Comparison of ENCODE assay signal across 24 cellular contexts in genomic region chr3:112366428-112366931, GRCh38. TPM values are rescaled to one million over a fixed set of nuclear protein-coding genes. Genes with fewer than 3 reads are reported as not detected.
DNase-seq lines count a peak whose midpoint lies in the region; ATAC-seq and TF ChIP-seq lines count a peak whose summit lies in the region.
"Had no signal": no experiment of that assay in that cellular context is flagged by ENCODE, and none has a peak within 500 bp of the region (broad histone marks: within the 10 kb centered on the region; RNA-seq: fewer than 3 reads in every experiment).

No MANE protein-coding gene starts in this region.

- TF ChIP-seq CTCF in H9 (conservative IDR thresholded peaks at IDR 0.05) = no peak
- TF ChIP-seq CTCF in ascending aorta (IDR thresholded peaks at IDR 0.05) = no peak
- TF ChIP-seq CTCF in thoracic aorta (IDR thresholded peaks at IDR 0.05) = no peak

- no peak overlapping the region for H3T11ph ChIP-seq in H9 (ENCODE audit: low read length)

- H3K79me2 ChIP-seq in H9 (ENCODE audit: insufficient read depth, low read length) = no peaks in the 10 kb centered on the region

- H3K36me3 ChIP-seq in ascending aorta = peaks cover 0 to 10% of the 10 kb centered on the region in 2 donors
- H3K36me3 ChIP-seq in thoracic aorta = peaks cover 5% of the 10 kb centered on the region

- H3K27ac Mint-ChIP-seq in activated naive CD8-positive, alpha-beta T cell = peak overlapping the region; percentile 77
- H3K27ac Mint-ChIP-seq in activated naive CD8-positive, alpha-beta T cell treated with anti-CD3 and anti-CD28 coated beads for 36 hours = no peak overlapping the region
- peak overlapping the region; percentile 14 to 37 (median 29); a peak in 5 of 7 replicates for H3K27ac Mint-ChIP-seq in H9
- H3K27ac Mint-ChIP-seq: stimulated activated effector memory CD8-positive, alpha-beta T cell treated with anti-CD3 and anti-CD28 coated beads, Interleukin-12 subunit alpha, Interleukin-12 subunit beta, amount 100 ng/mL, for 72 hours had no signal

- H3K27ac ChIP-seq in H9 (ENCODE audit: insufficient read length, low read depth, low read length) = peak overlapping the region; percentile 30
- peak overlapping the region; percentile 14 to 84 for H3K27ac ChIP-seq in ascending aorta
- H3K27ac ChIP-seq in thoracic aorta = peak overlapping the region; percentile 71 to 75

- H4K5ac ChIP-seq in H9 (ENCODE audit: insufficient read length, low read depth, low read length) = no peak overlapping the region

- H3K18ac ChIP-seq in H9 (ENCODE audit: insufficient read length, low read depth, low read length) = no peak overlapping the region

- H3K23ac ChIP-seq in H9 (ENCODE audit: insufficient read length, low read depth, low read length) = no peak overlapping the region

- H4K20me1 ChIP-seq in H9 (ENCODE audit: control insufficient read depth, insufficient read depth, insufficient read length) = no peaks in the 10 kb centered on the region

- no peak overlapping the region for H3K4me2 ChIP-seq in H9 (ENCODE audit: insufficient read depth, insufficient read length, low read length)

- H3K27me3 ChIP-seq in H9 (ENCODE audit: insufficient read depth, low read length) = no peaks in the 10 kb centered on the region
- no peaks in the 10 kb centered on the region for H3K27me3 ChIP-seq in ascending aorta
- H3K27me3 ChIP-seq in thoracic aorta (replicated peaks; ENCODE audit: insufficient read depth) = no peaks in the 10 kb centered on the region

- H2AFZ ChIP-seq in H9 (ENCODE audit: low read length) = no peak overlapping the region

- no peak overlapping the region for H2BK15ac ChIP-seq in H9 (ENCODE audit: low read depth, low read length)

- H3K79me1 ChIP-seq in H9 (ENCODE audit: insufficient read depth, low read depth, low read length, poor library complexity, severe bottlenecking) = no peaks in the 10 kb centered on the region

- no peak overlapping the region for H2BK120ac ChIP-seq in H9 (ENCODE audit: low read depth, low read length, poor library complexity, severe bottlenecking)

- H3K27me3 Mint-ChIP-seq in activated naive CD8-positive, alpha-beta T cell = no peaks in the 10 kb centered on the region
- no peaks in the 10 kb centered on the region for H3K27me3 Mint-ChIP-seq in activated naive CD8-positive, alpha-beta T cell treated with anti-CD3 and anti-CD28 coated beads for 36 hours
- H3K27me3 Mint-ChIP-seq in H9 (ENCODE audit: low read depth) = no peaks in the 10 kb centered on the region

- no peak overlapping the region for H3K14ac ChIP-seq in H9 (ENCODE audit: insufficient read depth, low read length)

- no peak overlapping the region for H4K91ac ChIP-seq in H9 (ENCODE audit: insufficient read length, low read depth, low read length)

- H3K4ac ChIP-seq in H9 (ENCODE audit: low read depth, low read length) = no peak overlapping the region

- WGBS in H9 (ENCODE audit: extremely low coverage, insufficient read length, low lambda C conversion rate) = no CpG with 5 or more reads among the region's 4 CpGs

- no peak overlapping the region for H2BK5ac ChIP-seq in H9 (ENCODE audit: insufficient read length, low read length)

- DNase-seq in activated naive CD8-positive, alpha-beta T cell treated with anti-CD3 and anti-CD28 coated beads for 36 hours = no peak
- DNase-seq in H9 (no peak), ascending aorta (ENCODE audit: low spot score in 2 of 2) (no peak), thoracic aorta (ENCODE audit: low spot score) (no peak), NCI-H345 treated with DMSO at 0.1 percent for 48 hours (lab: John Stamatoyannopoulos, UW; ENCODE audit: unreplicated experiment) (no peak)
- DNase-seq: ACHN; activated CD4-positive, alpha-beta T cell treated with anti-CD3 and anti-CD28 coated beads for 48 hours; amniotic stem cell; DMS153; effector CD4-positive, alpha-beta T cell; erythroblast; H7; mesendoderm; NCI-H1694 treated with DMSO at 0.1 percent for 48 hours; NCI-H2171; NCI-H524 treated with DMSO at 0.1 percent for 48 hours; posterior cingulate gyrus; stimulated activated CD4-positive, alpha-beta T cell treated with anti-CD3 and anti-CD28 coated beads, Interleukin-12 subunit alpha, Interleukin-12 subunit beta, amount 100 ng/mL, for 4 hours; stimulated activated CD4-positive, alpha-beta T cell treated with anti-CD3 and anti-CD28 coated beads, Interleukin-4, amount 100 ng/mL, for 24 hours; T-helper 2 cell had no signal

- no peak for ATAC-seq in thoracic aorta (ENCODE audit: insufficient number of reproducible peaks, low FRiP score, low read depth)
- ATAC-seq in esophagus mucosa = no peak
- ATAC-seq: sciatic nerve; stimulated activated effector memory CD8-positive, alpha-beta T cell treated with anti-CD3 and anti-CD28 coated beads, Interleukin-12 subunit alpha, Interleukin-12 subunit beta, amount 100 ng/mL, for 72 hours had no signal

- intact Hi-C loops in ascending aorta (cut with DNase I) = no loop called here

- no peak overlapping the region for H3K4me3 ChIP-seq in ascending aorta
- H3K4me3 ChIP-seq in thoracic aorta = no peak overlapping the region

- peaks cover 30% of the 10 kb centered on the region for H3K4me1 Mint-ChIP-seq in activated naive CD8-positive, alpha-beta T cell (ENCODE audit: low read depth)
- H3K4me1 Mint-ChIP-seq in activated naive CD8-positive, alpha-beta T cell treated with anti-CD3 and anti-CD28 coated beads for 36 hours = peaks cover 32% of the 10 kb centered on the region
- peaks cover 10 to 14% of the 10 kb centered on the region in 2 experiments; a peak in 3 of 4 replicates for H3K4me1 Mint-ChIP-seq in H9

- no peak overlapping the region for H3K9ac ChIP-seq in H9 (ENCODE audit: extremely low read depth, insufficient read length, low read length)

- no peak overlapping the region for H4K8ac ChIP-seq in H9 (replicated peaks; ENCODE audit: insufficient read length, low read depth, low read length)

- H3K56ac ChIP-seq in H9 (ENCODE audit: insufficient read length, low read depth, low read length) = no peak overlapping the region

- no peaks in the 10 kb centered on the region for H3K23me2 ChIP-seq in H9 (ENCODE audit: insufficient read length, low read depth, low read length, poor library complexity, severe bottlenecking)

- H3K36me3 Mint-ChIP-seq in activated naive CD8-positive, alpha-beta T cell = peaks cover 28% of the 10 kb centered on the region
- H3K36me3 Mint-ChIP-seq in activated naive CD8-positive, alpha-beta T cell treated with anti-CD3 and anti-CD28 coated beads for 36 hours = peaks cover 44% of the 10 kb centered on the region
- H3K36me3 Mint-ChIP-seq in H9 (ENCODE audit: insufficient read depth in 1 of 3, low read depth in 3 of 3) = peaks cover 24 to 39% (median 31%) of the 10 kb centered on the region in 3 experiments; a peak in 6 of 7 replicates
- H3K36me3 Mint-ChIP-seq: stimulated activated effector memory CD8-positive, alpha-beta T cell treated with anti-CD3 and anti-CD28 coated beads, Interleukin-12 subunit alpha, Interleukin-12 subunit beta, amount 100 ng/mL, for 72 hours had no signal

- H3K9me3 Mint-ChIP-seq in activated naive CD8-positive, alpha-beta T cell (ENCODE audit: low read depth) = no peaks in the 10 kb centered on the region
- no peaks in the 10 kb centered on the region for H3K9me3 Mint-ChIP-seq in activated naive CD8-positive, alpha-beta T cell treated with anti-CD3 and anti-CD28 coated beads for 36 hours
- H3K9me3 Mint-ChIP-seq in H9 = no peaks in the 10 kb centered on the region
- H3K9me3 Mint-ChIP-seq: stimulated activated effector memory CD8-positive, alpha-beta T cell treated with anti-CD3 and anti-CD28 coated beads, Interleukin-12 subunit alpha, Interleukin-12 subunit beta, amount 100 ng/mL, for 72 hours had no signal

- no peak overlapping the region for H2AK5ac ChIP-seq in H9 (ENCODE audit: insufficient read length, low read length)

- H3K9me3 ChIP-seq in H9 (ENCODE audit: control insufficient read depth, low read depth, low read length) (no peaks in the 10 kb centered on the region), ascending aorta (no peaks in the 10 kb centered on the region), thoracic aorta (no peaks in the 10 kb centered on the region)

- H3K4me1 ChIP-seq in H9 (ENCODE audit: insufficient read depth, low read length) = no peaks in the 10 kb centered on the region
- peaks cover 5 to 29% of the 10 kb centered on the region in 2 donors for H3K4me1 ChIP-seq in ascending aorta
- peaks cover 25 to 52% of the 10 kb centered on the region in 2 donors for H3K4me1 ChIP-seq in thoracic aorta (ENCODE audit: control insufficient read depth in 1 of 2, low read depth in 2 of 2)

- no peak overlapping the region for H2BK20ac ChIP-seq in H9 (ENCODE audit: low read depth, low read length, poor library complexity, severe bottlenecking)

- H3K4me3 Mint-ChIP-seq in activated naive CD8-positive, alpha-beta T cell = no peak overlapping the region
- no peak overlapping the region for H3K4me3 Mint-ChIP-seq in activated naive CD8-positive, alpha-beta T cell treated with anti-CD3 and anti-CD28 coated beads for 36 hours
- no peak overlapping the region for H3K4me3 Mint-ChIP-seq in H9
- H3K4me3 Mint-ChIP-seq: stimulated activated effector memory CD8-positive, alpha-beta T cell treated with anti-CD3 and anti-CD28 coated beads, Interleukin-12 subunit alpha, Interleukin-12 subunit beta, amount 100 ng/mL, for 72 hours had no signal

- H2BK12ac ChIP-seq in H9 (ENCODE audit: insufficient read length, low read depth, low read length) = no peak overlapping the region

RNA-seq across cellular contexts. Expression of gene CD200, which starts 33.5 kb away (rescaled TPM):
- total RNA-seq in activated naive CD8-positive, alpha-beta T cell treated with anti-CD3 and anti-CD28 coated beads for 36 hours = 10 to 100 TPM; 32.7 to 33.6 TPM
- 51.6 and 56.0 TPM in 2 replicates for total RNA-seq in H9 (2021)
- total RNA-seq in ascending aorta = 3.6 TPM
- total RNA-seq in thoracic aorta = 10 to 100 TPM; 22.5 to 42.2 TPM
- 1.1 TPM for total RNA-seq in esophagus mucosa
